19 cellular contexts compared by ENCODE assay signal in the genomic region with DNA sequence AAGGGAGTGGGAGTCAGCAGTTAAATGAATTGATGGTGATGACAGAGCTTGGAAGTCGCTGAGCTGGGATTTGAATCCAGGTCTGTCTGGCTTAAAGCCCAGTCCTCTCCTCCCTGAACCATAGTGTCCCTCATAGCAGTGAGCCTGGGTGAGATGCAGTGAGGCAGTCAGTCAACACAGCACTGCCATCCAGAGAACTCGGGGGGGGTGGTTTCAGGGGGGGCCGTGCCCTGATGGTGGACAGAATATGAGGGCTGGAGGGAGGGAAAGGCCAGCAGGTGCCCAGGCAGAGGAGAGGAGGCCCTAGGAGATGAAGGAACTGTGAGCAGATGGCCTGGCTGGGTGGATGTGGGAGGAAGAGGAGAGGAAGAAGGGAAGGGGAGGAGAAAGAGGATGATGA.
DNase-seq lines count a peak whose midpoint lies in the region; ATAC-seq and TF ChIP-seq lines count a peak whose summit lies in the region.
"Had no signal": no experiment of that assay in that cellular context is flagged by ENCODE, and none has a peak within 500 bp of the region (broad histone marks: within the 10 kb centered on the region; RNA-seq: fewer than 3 reads in every experiment).

No MANE protein-coding gene starts in this region.

- no peak for TF ChIP-seq EP300 in tibial nerve (IDR thresholded peaks at IDR 0.05)

- no peak for TF ChIP-seq POLR2A in breast epithelium (IDR thresholded peaks at IDR 0.05)
- no peak for TF ChIP-seq POLR2A in tibial nerve (IDR thresholded peaks at IDR 0.05)

- H2AFZ ChIP-seq in mammary epithelial cell (ENCODE audit: low read depth, low read length) = peak overlapping the region; percentile 1

- H3K4me2 ChIP-seq in mammary epithelial cell (ENCODE audit: insufficient read depth, low read depth, low read length) = no peak overlapping the region
- H3K4me2 ChIP-seq: KMS-11 had no signal

- H3K9ac ChIP-seq in mammary epithelial cell (ENCODE audit: insufficient read depth, low read length) = no peak overlapping the region
- H3K9ac ChIP-seq: KMS-11 had no signal

- ATAC-seq in HG03175 (IDR thresholded peaks at IDR 0.05; ENCODE audit: unreplicated experiment) = no peak
- ATAC-seq: SK-N-SH treated with all-trans-retinoic acid at 6 μM for 48 hours had no signal

- H3K27ac ChIP-seq in mammary epithelial cell (ENCODE audit: insufficient read depth, low read depth, low read length) (no peak overlapping the region), breast epithelium (no peak overlapping the region), tibial nerve (no peak overlapping the region)
- H3K27ac ChIP-seq: KMS-11 had no signal

- H3K9me3 ChIP-seq in mammary epithelial cell (replicated peaks; ENCODE audit: insufficient read depth, low read length) = no peaks in the 10 kb centered on the region
- H3K9me3 ChIP-seq in breast epithelium = no peaks in the 10 kb centered on the region
- no peaks in the 10 kb centered on the region for H3K9me3 ChIP-seq in tibial nerve

- intact Hi-C loops in mammary epithelial cell (cut with micrococcal nuclease) = loop anchor here (5.0 kb wide), 1 partner anchor 60 kb away; no protein-coding TSS in a partner anchor
- intact Hi-C loops in breast epithelium (cut with DNase I; ENCODE audit: low total_unique reads) = no loop called here

- H3K4me3 Mint-ChIP-seq in progenitor cell of endocrine pancreas (ENCODE audit: low read depth) = no peak overlapping the region
- H3K4me3 Mint-ChIP-seq: CD14-positive monocyte had no signal

- CTCF ChIA-PET in mammary epithelial cell (lab: Charles Lee; ENCODE audit: low non-redundant PET) = interaction anchor here (0.6 kb wide), 1 partner anchor 738 kb away, joined by 6 read pairs; no protein-coding TSS in a partner anchor

- H3K36me3 ChIP-seq in mammary epithelial cell (ENCODE audit: insufficient read depth, low read length) (no peaks in the 10 kb centered on the region), breast epithelium (no peaks in the 10 kb centered on the region), tibial nerve (no peaks in the 10 kb centered on the region)

- peaks cover 2% of the 10 kb centered on the region for H3K27me3 Mint-ChIP-seq in progenitor cell of endocrine pancreas

- dilution Hi-C loops in mammary epithelial cell (cut with HindIII; ENCODE audit: low sequenced_read_pairs) = no loop called here

- WGBS in mammary epithelial cell (ENCODE audit: low coverage, missing lambda C conversion rate) = 67% methylated on average over 1 of the region's 3 CpGs
- WGBS in tibial nerve, 2 donors = 47 to 76% methylated on average over 2 to 3 of the region's 3 CpGs

- in situ Hi-C loops in mammary epithelial cell (cut with MboI; ENCODE audit: low sequenced_read_pairs in 2 of 2) = loop anchor here in 1 of 2 donors (10.0 kb wide), 1 partner anchor 67 kb away; no protein-coding TSS in a partner anchor

- H3K27ac Mint-ChIP-seq in progenitor cell of endocrine pancreas = no peak overlapping the region
- H3K27ac Mint-ChIP-seq: CD14-positive monocyte had no signal

- no peaks in the 10 kb centered on the region for H3K79me2 ChIP-seq in mammary epithelial cell (ENCODE audit: insufficient read depth, low read length)

- H3K36me3 Mint-ChIP-seq in progenitor cell of endocrine pancreas (ENCODE audit: insufficient read depth) = no peaks in the 10 kb centered on the region
- H3K36me3 Mint-ChIP-seq: CD14-positive monocyte had no signal

- no peaks in the 10 kb centered on the region for H4K20me1 ChIP-seq in mammary epithelial cell (ENCODE audit: insufficient read depth, low read length)

- H3K27me3 ChIP-seq in mammary epithelial cell (ENCODE audit: insufficient read depth, low read length) (no peaks in the 10 kb centered on the region), breast epithelium (no peaks in the 10 kb centered on the region), tibial nerve (no peaks in the 10 kb centered on the region)

- no TSS peak for BruUV-seq in mammary epithelial cell (replicated peaks; lab: Mats Ljungman, UMichigan)

- no peaks in the 10 kb centered on the region for H3K9me3 Mint-ChIP-seq in progenitor cell of endocrine pancreas (ENCODE audit: low read depth)

- H3K4me1 ChIP-seq in mammary epithelial cell (ENCODE audit: insufficient read depth, low read length) (peaks cover 27% of the 10 kb centered on the region), breast epithelium (no peaks in the 10 kb centered on the region), tibial nerve (no peaks in the 10 kb centered on the region)

- DNase-seq in mammary epithelial cell (no peak), breast epithelium (ENCODE audit: low spot score in 2 of 2) (no peak), ecto neural progenitor cell (ENCODE audit: low spot score) (peak; percentile 26), progenitor cell of endocrine pancreas (ENCODE audit: low spot score, unreplicated experiment) (peak; percentile 1), tibial nerve (ENCODE audit: low spot score in 2 of 2) (no peak), SHP77 treated with DMSO at 0.1 percent for 48 hours (lab: John Stamatoyannopoulos, UW) (no peak)
- DNase-seq in stimulated activated naive CD4-positive, alpha-beta T cell (lab: John Stamatoyannopoulos, UW) = no peak
- DNase-seq: AML-193, DMS79, NCI-H1105, NCI-H146, NCI-H2029, NCI-H2227 treated with DMSO at 0.1 percent for 48 hours, NCI-H510A treated with DMSO at 0.1 percent for 48 hours, NCI-H748 treated with DMSO at 0.1 percent for 48 hours had no signal

- TF ChIP-seq CTCF in mammary epithelial cell (conservative IDR thresholded peaks at IDR 0.05 in 1 of 2, IDR thresholded peaks at IDR 0.05 in 1 of 2; ENCODE audit: extremely low read depth in 1 of 2, insufficient read depth in 1 of 2, low read depth in 1 of 2, low read length in 2 of 2) (no peak), breast epithelium (IDR thresholded peaks at IDR 0.05) (no peak), progenitor cell of endocrine pancreas (IDR thresholded peaks at IDR 0.05; ENCODE audit: unreplicated experiment) (no peak), tibial nerve (IDR thresholded peaks at IDR 0.05) (no peak)

- peaks cover 10% of the 10 kb centered on the region for H3K4me1 Mint-ChIP-seq in progenitor cell of endocrine pancreas (ENCODE audit: low read depth)
- H3K4me1 Mint-ChIP-seq: CD14-positive monocyte had no signal

- H3K4me3 ChIP-seq in mammary epithelial cell (replicated peaks in 1 of 3; ENCODE audit: insufficient read depth in 1 of 3, low read depth in 2 of 3, low read length in 3 of 3) = no peak overlapping the region
- H3K4me3 ChIP-seq in breast epithelium = no peak overlapping the region
- H3K4me3 ChIP-seq in tibial nerve = no peak overlapping the region

Comparison
In these comparisons a context has a peak if more than half of its experiments do, and no peak if none do; other contexts are left out.
1. DNase-seq: peak in ecto neural progenitor cell (single experiment) and progenitor cell of endocrine pancreas (single experiment); none in mammary epithelial cell (single experiment), breast epithelium (0 of 2), stimulated activated naive CD4-positive, alpha-beta T cell (0 of 6), tibial nerve (0 of 2) and SHP77 treated with DMSO at 0.1 percent for 48 hours (single experiment).